27 cellular contexts compared by ENCODE assay signal in the genomic region with DNA sequence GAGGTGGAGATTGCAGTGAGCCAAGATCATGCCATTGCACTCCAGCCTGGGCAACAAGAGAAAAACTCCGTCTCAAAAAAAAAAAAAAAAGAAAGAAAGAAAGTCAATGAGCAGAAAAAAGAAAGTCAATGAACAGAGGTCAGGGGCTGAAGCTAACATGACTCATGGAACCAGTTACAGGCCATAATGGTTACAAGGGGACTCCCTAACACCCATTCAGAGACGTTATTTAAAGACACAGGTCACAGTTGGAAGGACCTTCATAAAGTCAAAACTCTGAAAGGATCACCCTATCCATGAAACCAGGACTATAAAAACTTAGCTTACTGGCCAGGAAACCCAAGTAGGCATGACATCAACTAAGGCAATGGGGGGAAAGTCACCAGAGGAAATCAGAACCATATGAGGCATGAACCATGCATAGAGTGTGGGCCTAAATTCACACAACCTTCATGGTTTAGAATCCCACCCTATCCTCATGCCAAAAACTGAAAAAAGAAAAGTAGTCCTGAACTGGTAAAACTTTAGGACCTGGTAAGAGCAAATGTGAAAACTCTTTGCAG. TPM values are rescaled to one million over a fixed set of nuclear protein-coding genes. Genes with fewer than 3 reads are reported as not detected.
DNase-seq lines count a peak whose midpoint lies in the region; ATAC-seq and TF ChIP-seq lines count a peak whose summit lies in the region.
"Had no signal": no experiment of that assay in that cellular context is flagged by ENCODE, and none has a peak within 500 bp of the region (broad histone marks: within the 10 kb centered on the region; RNA-seq: fewer than 3 reads in every experiment).

No MANE protein-coding gene starts in this region.

- no peak overlapping the region for H2AFZ ChIP-seq in PC-3 (ENCODE audit: low read length)
- H2AFZ ChIP-seq: GM23248 had no signal

- H3K27ac Mint-ChIP-seq in activated naive CD8-positive, alpha-beta T cell treated with anti-CD3 and anti-CD28 coated beads, Interleukin-2, amount 50 U/mL, for 24 hours, result no peak overlapping the region
- H3K27ac Mint-ChIP-seq in activated naive CD8-positive, alpha-beta T cell treated with anti-CD3 and anti-CD28 coated beads for 36 hours, result no peak overlapping the region
- H3K27ac Mint-ChIP-seq: activated naive CD4-positive, alpha-beta T cell treated with anti-CD3 and anti-CD28 coated beads for 36 hours; activated T-cell treated with anti-CD3 and anti-CD28 coated beads, Interleukin-2, amount 50 U/mL, for 24 hours had no signal

- H3K4me3 Mint-ChIP-seq in activated naive CD8-positive, alpha-beta T cell treated with anti-CD3 and anti-CD28 coated beads, Interleukin-2, amount 50 U/mL, for 24 hours, result no peak overlapping the region
- H3K4me3 Mint-ChIP-seq in activated naive CD8-positive, alpha-beta T cell treated with anti-CD3 and anti-CD28 coated beads for 36 hours, result no peak overlapping the region
- H3K4me3 Mint-ChIP-seq: activated naive CD4-positive, alpha-beta T cell treated with anti-CD3 and anti-CD28 coated beads for 36 hours; activated T-cell treated with anti-CD3 and anti-CD28 coated beads, Interleukin-2, amount 50 U/mL, for 24 hours; neural crest cell had no signal

- BruUV-seq in PC-3 (replicated peaks; lab: Mats Ljungman, UMichigan), result no TSS peak

- H4K20me1 ChIP-seq in PC-3 (ENCODE audit: low read length), result no peaks in the 10 kb centered on the region

- no peak overlapping the region for H3K9ac ChIP-seq in PC-3 (ENCODE audit: low read length)
- H3K9ac ChIP-seq: GM23248 had no signal

- intact Hi-C loops in thyroid gland (cut with DNase I), result no loop called here
- intact Hi-C loops in PC-3 (cut with micrococcal nuclease), result no loop called here
- intact Hi-C loops in transverse colon (cut with DNase I; ENCODE audit: low total_unique reads), result no loop called here

- H3K36me3 Mint-ChIP-seq in activated naive CD8-positive, alpha-beta T cell treated with anti-CD3 and anti-CD28 coated beads, Interleukin-2, amount 50 U/mL, for 24 hours (ENCODE audit: low read depth), result peaks cover 58% of the 10 kb centered on the region
- H3K36me3 Mint-ChIP-seq in activated naive CD8-positive, alpha-beta T cell treated with anti-CD3 and anti-CD28 coated beads for 36 hours, result peaks cover 50% of the 10 kb centered on the region

- in situ Hi-C loops in transverse colon (cut with MboI; ENCODE audit: low pct_ligation_motif_present in 1 of 4, low pct_unique_long_range_greater_than_20kb in 1 of 4, low sequenced_read_pairs in 3 of 4), result no loop called here

- CTCF ChIA-PET in PC-3 (lab: Charles Lee), result no interaction called here

- H3K79me2 ChIP-seq in PC-3 (ENCODE audit: low read length), result no peaks in the 10 kb centered on the region

- H3K9me3 ChIP-seq in thyroid gland (no peaks in the 10 kb centered on the region), PC-3 (ENCODE audit: low read length) (no peaks in the 10 kb centered on the region), transverse colon (no peaks in the 10 kb centered on the region)
- H3K9me3 ChIP-seq: esophagus squamous epithelium, upper lobe of right lung had no signal

- H3K4me2 ChIP-seq in PC-3 (ENCODE audit: low read length), result no peak overlapping the region

- WGBS in thyroid gland, 2 donors, result 26 to 33% methylated on average over 2 of the region's 2 CpGs
- 83 to 91% methylated on average over 1 to 2 of the region's 2 CpGs for WGBS in transverse colon (ENCODE audit: low coverage in 1 of 2), 2 donors

- H3K27ac ChIP-seq in thyroid gland (peak overlapping the region; percentile 13 to 45 (median 39)), PC-3 (ENCODE audit: low read length) (no peak overlapping the region), transverse colon (no peak overlapping the region)
- H3K27ac ChIP-seq: esophagus squamous epithelium, GM23248, HL-60, upper lobe of right lung, VCaP had no signal

- peaks cover 39% of the 10 kb centered on the region for H3K4me1 Mint-ChIP-seq in activated naive CD8-positive, alpha-beta T cell treated with anti-CD3 and anti-CD28 coated beads, Interleukin-2, amount 50 U/mL, for 24 hours
- H3K4me1 Mint-ChIP-seq in activated naive CD8-positive, alpha-beta T cell treated with anti-CD3 and anti-CD28 coated beads for 36 hours, result peaks cover 22% of the 10 kb centered on the region

- H3K27me3 ChIP-seq in thyroid gland (no peaks in the 10 kb centered on the region), PC-3 (ENCODE audit: low read length) (no peaks in the 10 kb centered on the region), transverse colon (no peaks in the 10 kb centered on the region)
- H3K27me3 ChIP-seq: esophagus squamous epithelium, upper lobe of right lung had no signal

- no peaks in the 10 kb centered on the region for H3K36me3 ChIP-seq in thyroid gland
- H3K36me3 ChIP-seq in PC-3 (ENCODE audit: low read depth, low read length), result peaks cover 4% of the 10 kb centered on the region; the same call in 1 of the 2 replicates
- H3K36me3 ChIP-seq in transverse colon, result no peaks in the 10 kb centered on the region

- ATAC-seq in activated naive CD8-positive, alpha-beta T cell treated with anti-CD3 and anti-CD28 coated beads, Interleukin-2, amount 50 U/mL, for 24 hours, result peak; percentile 59
- ATAC-seq in HG02885 (IDR thresholded peaks at IDR 0.05; ENCODE audit: poor library complexity, unreplicated experiment) (peak; percentile 65), PC-3 (no peak)
- ATAC-seq: upper lobe of right lung had no signal

- no peak for TF ChIP-seq EP300 in transverse colon (IDR thresholded peaks at IDR 0.05; ENCODE audit: low read depth)

- H3K9me2 ChIP-seq in PC-3 (replicated peaks; ENCODE audit: low read length), result no peaks in the 10 kb centered on the region

- no peaks in the 10 kb centered on the region for H3F3A ChIP-seq in PC-3 (ENCODE audit: low read length, unreplicated experiment)

- POLR2A ChIA-PET in PC-3 (lab: Charles Lee; ENCODE audit: unreplicated experiment), result no interaction called here

- no peaks in the 10 kb centered on the region for H3K9me3 Mint-ChIP-seq in activated naive CD8-positive, alpha-beta T cell treated with anti-CD3 and anti-CD28 coated beads, Interleukin-2, amount 50 U/mL, for 24 hours
- H3K9me3 Mint-ChIP-seq in activated naive CD8-positive, alpha-beta T cell treated with anti-CD3 and anti-CD28 coated beads for 36 hours, result no peaks in the 10 kb centered on the region
- H3K9me3 Mint-ChIP-seq: activated naive CD4-positive, alpha-beta T cell treated with anti-CD3 and anti-CD28 coated beads for 36 hours; activated T-cell treated with anti-CD3 and anti-CD28 coated beads, Interleukin-2, amount 50 U/mL, for 24 hours had no signal

- no peak for TF ChIP-seq POLR2A in thyroid gland (IDR thresholded peaks at IDR 0.05)
- TF ChIP-seq POLR2A in transverse colon (IDR thresholded peaks at IDR 0.05), result no peak

- H3K4me1 ChIP-seq in thyroid gland, result peaks cover 34 to 47% of the 10 kb centered on the region in 2 donors
- H3K4me1 ChIP-seq in PC-3 (ENCODE audit: insufficient read depth, low read length), result no peaks in the 10 kb centered on the region
- no peaks in the 10 kb centered on the region for H3K4me1 ChIP-seq in transverse colon

- H3K4me3 ChIP-seq in thyroid gland (replicated peaks in 1 of 3) (no peak overlapping the region), PC-3 (ENCODE audit: low read length) (no peak overlapping the region), transverse colon (no peak overlapping the region)
- H3K4me3 ChIP-seq: esophagus squamous epithelium, GM23248, lung, upper lobe of right lung had no signal

- no peaks in the 10 kb centered on the region for H3K27me3 Mint-ChIP-seq in activated naive CD8-positive, alpha-beta T cell treated with anti-CD3 and anti-CD28 coated beads, Interleukin-2, amount 50 U/mL, for 24 hours
- H3K27me3 Mint-ChIP-seq in activated naive CD8-positive, alpha-beta T cell treated with anti-CD3 and anti-CD28 coated beads for 36 hours, result no peaks in the 10 kb centered on the region
- H3K27me3 Mint-ChIP-seq: activated T-cell treated with anti-CD3 and anti-CD28 coated beads, Interleukin-2, amount 50 U/mL, for 24 hours had no signal

- TF ChIP-seq CTCF in thyroid gland (IDR thresholded peaks at IDR 0.05) (no peak), PC-3 (conservative IDR thresholded peaks at IDR 0.05; ENCODE audit: low read depth, low read length) (no peak), transverse colon (IDR thresholded peaks at IDR 0.05) (no peak)

- no peak for DNase-seq in activated naive CD8-positive, alpha-beta T cell treated with anti-CD3 and anti-CD28 coated beads, Interleukin-2, amount 50 U/mL, for 24 hours
- no peak for DNase-seq in activated naive CD8-positive, alpha-beta T cell treated with anti-CD3 and anti-CD28 coated beads for 36 hours
- peak; percentile 55 for DNase-seq in fibroblast of peridontal ligament (ENCODE audit: extremely low read depth)
- DNase-seq in thyroid gland, result no peak
- DNase-seq in PC-3, result no peak
- no peak for DNase-seq in transverse colon
- DNase-seq in NCI-H2029 (lab: John Stamatoyannopoulos, UW), result no peak
- DNase-seq: activated CD4-positive, alpha-beta T cell treated with anti-CD3 and anti-CD28 coated beads for 48 hours; activated naive CD4-positive, alpha-beta T cell treated with anti-CD3 and anti-CD28 coated beads for 36 hours; activated T-cell treated with anti-CD3 and anti-CD28 coated beads, Interleukin-2, amount 50 U/mL, for 24 hours; anterior cingulate cortex; cortex of kidney; DMS79; esophagus squamous epithelium; glutamatergic neuron; kidney; NCI-H1092; NCI-H1930; NCI-H2227 treated with DMSO at 0.1 percent for 48 hours; NCI-H748 treated with DMSO at 0.1 percent for 48 hours; upper lobe of right lung had no signal

RNA-seq across cellular contexts. Expression of a gene that starts 18.2 kb away (rescaled TPM):
- 10 to 100 TPM; 12.8 to 13.3 TPM for total RNA-seq in activated naive CD8-positive, alpha-beta T cell treated with anti-CD3 and anti-CD28 coated beads for 36 hours
- total RNA-seq in thyroid gland (10 to 100 TPM; 33.1 to 49.9 (median 42.8) TPM), PC-3 (2014; rRNA removed) (2.1 and 3.8 TPM in 2 replicates), transverse colon (10 to 100 TPM in 3 of 4 donors, 1 to 10 TPM in 1; 8.6 to 22.5 (median 13.5) TPM)

Comparison
In these comparisons a context has a peak if more than half of its experiments do, and no peak if none do; other contexts are left out.
1. H3K27ac ChIP-seq: peak in thyroid gland (3 of 3); none in PC-3 (single experiment) and transverse colon (0 of 4).